ENCODE assay signal across 1 cellular context in the genomic region with DNA sequence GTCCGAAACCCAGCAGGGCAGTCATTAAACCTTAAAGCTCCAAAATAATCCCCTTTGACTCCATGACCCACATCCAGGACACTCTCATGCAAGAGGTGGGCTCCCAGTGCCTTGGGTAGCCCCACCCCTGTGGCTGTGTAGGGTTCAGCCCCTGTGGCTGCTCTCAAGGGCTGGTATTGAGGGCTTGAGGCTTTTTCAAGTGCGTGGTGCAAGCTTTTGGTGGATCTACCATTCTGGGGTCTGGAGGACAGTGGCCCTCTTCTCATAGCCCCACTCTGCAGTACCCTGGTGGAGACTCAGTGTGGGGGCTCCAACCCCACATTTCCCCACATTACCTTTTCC.
TF ChIP-seq lines count a peak whose summit lies in the region.

No MANE protein-coding gene starts in this region.

TF ChIP-seq in K562, 482 proteins besides CTCF, POLR2A, EP300 and RAD21:
- no peak for TF ChIP-seq TCFL5 (CRISPR knock-in tag; conservative IDR thresholded peaks at IDR 0.05)
- no peak for TF ChIP-seq MIER1 (IDR thresholded peaks at IDR 0.05; ENCODE audit: low read depth)
- TF ChIP-seq ZSCAN32 (CRISPR knock-in tag; IDR thresholded peaks at IDR 0.05) = no peak
- TF ChIP-seq SRSF3 (IDR thresholded peaks at IDR 0.05; ENCODE audit: insufficient read depth, low read length) = no peak
- TF ChIP-seq ZNF780A (CRISPR knock-in tag; IDR thresholded peaks at IDR 0.05) = no peak
- no peak for TF ChIP-seq SUPT5H (IDR thresholded peaks at IDR 0.05)
- TF ChIP-seq, protein P1, sequence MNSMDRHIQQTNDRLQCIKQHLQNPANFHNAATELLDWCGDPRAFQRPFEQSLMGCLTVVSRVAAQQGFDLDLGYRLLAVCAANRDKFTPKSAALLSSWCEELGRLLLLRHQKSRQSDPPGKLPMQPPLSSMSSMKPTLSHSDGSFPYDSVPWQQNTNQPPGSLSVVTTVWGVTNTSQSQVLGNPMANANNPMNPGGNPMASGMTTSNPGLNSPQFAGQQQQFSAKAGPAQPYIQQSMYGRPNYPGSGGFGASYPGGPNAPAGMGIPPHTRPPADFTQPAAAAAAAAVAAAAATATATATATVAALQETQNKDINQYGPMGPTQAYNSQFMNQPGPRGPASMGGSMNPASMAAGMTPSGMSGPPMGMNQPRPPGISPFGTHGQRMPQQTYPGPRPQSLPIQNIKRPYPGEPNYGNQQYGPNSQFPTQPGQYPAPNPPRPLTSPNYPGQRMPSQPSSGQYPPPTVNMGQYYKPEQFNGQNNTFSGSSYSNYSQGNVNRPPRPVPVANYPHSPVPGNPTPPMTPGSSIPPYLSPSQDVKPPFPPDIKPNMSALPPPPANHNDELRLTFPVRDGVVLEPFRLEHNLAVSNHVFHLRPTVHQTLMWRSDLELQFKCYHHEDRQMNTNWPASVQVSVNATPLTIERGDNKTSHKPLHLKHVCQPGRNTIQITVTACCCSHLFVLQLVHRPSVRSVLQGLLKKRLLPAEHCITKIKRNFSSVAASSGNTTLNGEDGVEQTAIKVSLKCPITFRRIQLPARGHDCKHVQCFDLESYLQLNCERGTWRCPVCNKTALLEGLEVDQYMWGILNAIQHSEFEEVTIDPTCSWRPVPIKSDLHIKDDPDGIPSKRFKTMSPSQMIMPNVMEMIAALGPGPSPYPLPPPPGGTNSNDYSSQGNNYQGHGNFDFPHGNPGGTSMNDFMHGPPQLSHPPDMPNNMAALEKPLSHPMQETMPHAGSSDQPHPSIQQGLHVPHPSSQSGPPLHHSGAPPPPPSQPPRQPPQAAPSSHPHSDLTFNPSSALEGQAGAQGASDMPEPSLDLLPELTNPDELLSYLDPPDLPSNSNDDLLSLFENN (IDR thresholded peaks at IDR 0.05; ENCODE audit: low read depth in 2 of 2, low read length in 2 of 2) = no peak
- TF ChIP-seq, protein P2, sequence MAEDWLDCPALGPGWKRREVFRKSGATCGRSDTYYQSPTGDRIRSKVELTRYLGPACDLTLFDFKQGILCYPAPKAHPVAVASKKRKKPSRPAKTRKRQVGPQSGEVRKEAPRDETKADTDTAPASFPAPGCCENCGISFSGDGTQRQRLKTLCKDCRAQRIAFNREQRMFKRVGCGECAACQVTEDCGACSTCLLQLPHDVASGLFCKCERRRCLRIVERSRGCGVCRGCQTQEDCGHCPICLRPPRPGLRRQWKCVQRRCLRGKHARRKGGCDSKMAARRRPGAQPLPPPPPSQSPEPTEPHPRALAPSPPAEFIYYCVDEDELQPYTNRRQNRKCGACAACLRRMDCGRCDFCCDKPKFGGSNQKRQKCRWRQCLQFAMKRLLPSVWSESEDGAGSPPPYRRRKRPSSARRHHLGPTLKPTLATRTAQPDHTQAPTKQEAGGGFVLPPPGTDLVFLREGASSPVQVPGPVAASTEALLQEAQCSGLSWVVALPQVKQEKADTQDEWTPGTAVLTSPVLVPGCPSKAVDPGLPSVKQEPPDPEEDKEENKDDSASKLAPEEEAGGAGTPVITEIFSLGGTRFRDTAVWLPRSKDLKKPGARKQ (CRISPR knock-in tag; IDR thresholded peaks at IDR 0.05) = no peak
- no peak for TF ChIP-seq ZNF57 (CRISPR knock-in tag; IDR thresholded peaks at IDR 0.05)
- no peak for TF ChIP-seq NR2C1 (IDR thresholded peaks at IDR 0.05)
- no peak for TF ChIP-seq NR2C1 (tag; IDR thresholded peaks at IDR 0.05)
- TF ChIP-seq DNMT1 (IDR thresholded peaks at IDR 0.05) = no peak
- TF ChIP-seq, protein P3, sequence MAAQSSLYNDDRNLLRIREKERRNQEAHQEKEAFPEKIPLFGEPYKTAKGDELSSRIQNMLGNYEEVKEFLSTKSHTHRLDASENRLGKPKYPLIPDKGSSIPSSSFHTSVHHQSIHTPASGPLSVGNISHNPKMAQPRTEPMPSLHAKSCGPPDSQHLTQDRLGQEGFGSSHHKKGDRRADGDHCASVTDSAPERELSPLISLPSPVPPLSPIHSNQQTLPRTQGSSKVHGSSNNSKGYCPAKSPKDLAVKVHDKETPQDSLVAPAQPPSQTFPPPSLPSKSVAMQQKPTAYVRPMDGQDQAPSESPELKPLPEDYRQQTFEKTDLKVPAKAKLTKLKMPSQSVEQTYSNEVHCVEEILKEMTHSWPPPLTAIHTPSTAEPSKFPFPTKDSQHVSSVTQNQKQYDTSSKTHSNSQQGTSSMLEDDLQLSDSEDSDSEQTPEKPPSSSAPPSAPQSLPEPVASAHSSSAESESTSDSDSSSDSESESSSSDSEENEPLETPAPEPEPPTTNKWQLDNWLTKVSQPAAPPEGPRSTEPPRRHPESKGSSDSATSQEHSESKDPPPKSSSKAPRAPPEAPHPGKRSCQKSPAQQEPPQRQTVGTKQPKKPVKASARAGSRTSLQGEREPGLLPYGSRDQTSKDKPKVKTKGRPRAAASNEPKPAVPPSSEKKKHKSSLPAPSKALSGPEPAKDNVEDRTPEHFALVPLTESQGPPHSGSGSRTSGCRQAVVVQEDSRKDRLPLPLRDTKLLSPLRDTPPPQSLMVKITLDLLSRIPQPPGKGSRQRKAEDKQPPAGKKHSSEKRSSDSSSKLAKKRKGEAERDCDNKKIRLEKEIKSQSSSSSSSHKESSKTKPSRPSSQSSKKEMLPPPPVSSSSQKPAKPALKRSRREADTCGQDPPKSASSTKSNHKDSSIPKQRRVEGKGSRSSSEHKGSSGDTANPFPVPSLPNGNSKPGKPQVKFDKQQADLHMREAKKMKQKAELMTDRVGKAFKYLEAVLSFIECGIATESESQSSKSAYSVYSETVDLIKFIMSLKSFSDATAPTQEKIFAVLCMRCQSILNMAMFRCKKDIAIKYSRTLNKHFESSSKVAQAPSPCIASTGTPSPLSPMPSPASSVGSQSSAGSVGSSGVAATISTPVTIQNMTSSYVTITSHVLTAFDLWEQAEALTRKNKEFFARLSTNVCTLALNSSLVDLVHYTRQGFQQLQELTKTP (IDR thresholded peaks at IDR 0.05; ENCODE audit: low read depth in 1 of 2, partially characterized antibody in 2 of 2) = no peak
